ENCODE assay signal across 8 cellular contexts in genomic region chr16:82263456-82264159, GRCh38.
DNase-seq lines count a peak whose midpoint lies in the region; ATAC-seq, FAIRE-seq and TF ChIP-seq lines count a peak whose summit lies in the region.

No MANE protein-coding gene starts in this region.

- no peaks in the 10 kb centered on the region for H3K27me3 ChIP-seq in pancreas

- WGBS in pancreas, 2 donors, result 20 to 21% methylated on average over 10 of the region's 10 CpGs

- intact Hi-C loops in pancreas (cut with DNase I), result loop anchor here in 2 of 3 donors (5.0 to 10.0 kb wide), 4 partner anchors 81 to 321 kb away; no protein-coding TSS in a partner anchor

- H3K9me3 ChIP-seq in pancreas, result no peaks in the 10 kb centered on the region

- DNase-seq in NK-92 treated with Interleukin-12 subunit alpha and Interleukin-12 subunit beta, amount 100 ng/mL, for 24 hours (lab: John Stamatoyannopoulos, UW), result peak; percentile 5
- DNase-seq in NK-92 (lab: John Stamatoyannopoulos, UW; ENCODE audit: unreplicated experiment) (no peak), RPMI7951 (ENCODE audit: low read depth) (peak; percentile 52), frontal cortex (ENCODE audit: low spot score in 2 of 2) (peak; percentile 14 to 45), pancreas (peak in 4 of 6 donors; percentile 16 to 54 (median 28)), ureter (ENCODE audit: low spot score) (peak; percentile 58)
- DNase-seq in activated T-helper 9 cell treated with anti-CD3 and anti-CD28 coated beads, Interleukin-2, amount 50 U/mL, for 16 hours (ENCODE audit: low read depth), result peak; percentile 17

- TF ChIP-seq CTCF in pancreas (IDR thresholded peaks at IDR 0.05), result peak; percentile 79 to 93 (median 90)

- H3K4me3 ChIP-seq in pancreas, result no peak overlapping the region

- FAIRE-seq in frontal cortex (lab: Jason Lieb, UNC) (no peak), pancreas (lab: Jason Lieb, UNC) (no peak)

- no peaks in the 10 kb centered on the region for H3K36me3 ChIP-seq in pancreas

- H3K4me1 ChIP-seq in pancreas, result no peaks in the 10 kb centered on the region

- ATAC-seq in HG03378 (IDR thresholded peaks at IDR 0.05; ENCODE audit: unreplicated experiment), result peak; percentile 59
- peak; percentile 74 to 91 (median 86) for ATAC-seq in pancreas

- no peak overlapping the region for H3K27ac ChIP-seq in pancreas
